1 cellular context compared by ENCODE assay signal in genomic region chr1:234621657-234622335, GRCh38.
A peak's percentile ranks its signal among the peaks of the same experiment; 100 is the strongest.
TF ChIP-seq lines count a peak whose summit lies in the region.

No MANE protein-coding gene starts in this region.

TF ChIP-seq in HEK293, 187 proteins besides CTCF, POLR2A, EP300 and RAD21 (continued from another document and continues in another):
- TF ChIP-seq, protein P1, sequence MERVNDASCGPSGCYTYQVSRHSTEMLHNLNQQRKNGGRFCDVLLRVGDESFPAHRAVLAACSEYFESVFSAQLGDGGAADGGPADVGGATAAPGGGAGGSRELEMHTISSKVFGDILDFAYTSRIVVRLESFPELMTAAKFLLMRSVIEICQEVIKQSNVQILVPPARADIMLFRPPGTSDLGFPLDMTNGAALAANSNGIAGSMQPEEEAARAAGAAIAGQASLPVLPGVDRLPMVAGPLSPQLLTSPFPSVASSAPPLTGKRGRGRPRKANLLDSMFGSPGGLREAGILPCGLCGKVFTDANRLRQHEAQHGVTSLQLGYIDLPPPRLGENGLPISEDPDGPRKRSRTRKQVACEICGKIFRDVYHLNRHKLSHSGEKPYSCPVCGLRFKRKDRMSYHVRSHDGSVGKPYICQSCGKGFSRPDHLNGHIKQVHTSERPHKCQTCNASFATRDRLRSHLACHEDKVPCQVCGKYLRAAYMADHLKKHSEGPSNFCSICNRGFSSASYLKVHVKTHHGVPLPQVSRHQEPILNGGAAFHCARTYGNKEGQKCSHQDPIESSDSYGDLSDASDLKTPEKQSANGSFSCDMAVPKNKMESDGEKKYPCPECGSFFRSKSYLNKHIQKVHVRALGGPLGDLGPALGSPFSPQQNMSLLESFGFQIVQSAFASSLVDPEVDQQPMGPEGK (tag by site-specific recombination; IDR thresholded peaks at IDR 0.05), result 0 out of 2 replicates have a peak, but pooled peaks have one; percentile 51
- TF ChIP-seq ZNF335 (tag by site-specific recombination; conservative IDR thresholded peaks at IDR 0.05) (peak; percentile 85), ZNF837 (tag by site-specific recombination; IDR thresholded peaks at IDR 0.05) (no peak), ZNF280C (tag by site-specific recombination; IDR thresholded peaks at IDR 0.05) (no peak), MZF1 (tag by site-specific recombination; IDR thresholded peaks at IDR 0.05; ENCODE audit: borderline replicate concordance) (no peak), GFI1B (tag by site-specific recombination; IDR thresholded peaks at IDR 0.05) (0 out of 2 replicates have a peak, but pooled peaks have one; percentile 51), OSR2 (tag by site-specific recombination; IDR thresholded peaks at IDR 0.05) (0 out of 2 replicates have a peak, but pooled peaks have one; percentile 13), ZNF184 (tag by site-specific recombination; IDR thresholded peaks at IDR 0.05) (peak; percentile 13; the same call in 1 of the 2 replicates), ZNF214 (tag by site-specific recombination; IDR thresholded peaks at IDR 0.05; ENCODE audit: borderline replicate concordance) (no peak), KLF1 (tag by site-specific recombination; IDR thresholded peaks at IDR 0.05) (no peak), ZNF2 (tag by site-specific recombination; IDR thresholded peaks at IDR 0.05) (no peak), ZNF366 (tag by site-specific recombination; conservative IDR thresholded peaks at IDR 0.05) (0 out of 2 replicates have a peak, but pooled peaks have one; percentile 14), ZNF362 (tag by site-specific recombination; IDR thresholded peaks at IDR 0.05) (peak; percentile 57; the same call in 1 of the 2 replicates), ZNF112 (tag by site-specific recombination; IDR thresholded peaks at IDR 0.05) (no peak), PRDM6 (tag by site-specific recombination; IDR thresholded peaks at IDR 0.05) (peak; percentile 70), YY2 (tag by site-specific recombination; IDR thresholded peaks at IDR 0.05) (peak; percentile 58; the same call in 1 of the 2 replicates), ZNF548 (tag by site-specific recombination; IDR thresholded peaks at IDR 0.05) (no peak), ZNF514 (tag by site-specific recombination; IDR thresholded peaks at IDR 0.05) (no peak), SP7 (tag by site-specific recombination; IDR thresholded peaks at IDR 0.05) (peak; percentile 48; the same call in 1 of the 2 replicates), ZBTB21 (tag by site-specific recombination; IDR thresholded peaks at IDR 0.05) (no peak), SALL2 (tag by site-specific recombination; IDR thresholded peaks at IDR 0.05; ENCODE audit: borderline replicate concordance) (no peak), PRDM1 (tag by site-specific recombination; IDR thresholded peaks at IDR 0.05) (peak; percentile 74), ZNF341 (tag by site-specific recombination; IDR thresholded peaks at IDR 0.05; ENCODE audit: low read depth) (peak; percentile 87), ZNF658 (tag by site-specific recombination; IDR thresholded peaks at IDR 0.05) (no peak), ZNF324 (tag by site-specific recombination; IDR thresholded peaks at IDR 0.05) (no peak), ZNF18 (tag by site-specific recombination; IDR thresholded peaks at IDR 0.05) (peak; percentile 69; the same call in 1 of the 2 replicates), WT1 (tag by site-specific recombination; IDR thresholded peaks at IDR 0.05) (no peak), ZNF843 (tag by site-specific recombination; IDR thresholded peaks at IDR 0.05) (no peak), BCL11B (tag by site-specific recombination; IDR thresholded peaks at IDR 0.05; ENCODE audit: low read depth) (no peak), RBAK (tag by site-specific recombination; IDR thresholded peaks at IDR 0.05) (no peak)
- TF ChIP-seq, protein P2, sequence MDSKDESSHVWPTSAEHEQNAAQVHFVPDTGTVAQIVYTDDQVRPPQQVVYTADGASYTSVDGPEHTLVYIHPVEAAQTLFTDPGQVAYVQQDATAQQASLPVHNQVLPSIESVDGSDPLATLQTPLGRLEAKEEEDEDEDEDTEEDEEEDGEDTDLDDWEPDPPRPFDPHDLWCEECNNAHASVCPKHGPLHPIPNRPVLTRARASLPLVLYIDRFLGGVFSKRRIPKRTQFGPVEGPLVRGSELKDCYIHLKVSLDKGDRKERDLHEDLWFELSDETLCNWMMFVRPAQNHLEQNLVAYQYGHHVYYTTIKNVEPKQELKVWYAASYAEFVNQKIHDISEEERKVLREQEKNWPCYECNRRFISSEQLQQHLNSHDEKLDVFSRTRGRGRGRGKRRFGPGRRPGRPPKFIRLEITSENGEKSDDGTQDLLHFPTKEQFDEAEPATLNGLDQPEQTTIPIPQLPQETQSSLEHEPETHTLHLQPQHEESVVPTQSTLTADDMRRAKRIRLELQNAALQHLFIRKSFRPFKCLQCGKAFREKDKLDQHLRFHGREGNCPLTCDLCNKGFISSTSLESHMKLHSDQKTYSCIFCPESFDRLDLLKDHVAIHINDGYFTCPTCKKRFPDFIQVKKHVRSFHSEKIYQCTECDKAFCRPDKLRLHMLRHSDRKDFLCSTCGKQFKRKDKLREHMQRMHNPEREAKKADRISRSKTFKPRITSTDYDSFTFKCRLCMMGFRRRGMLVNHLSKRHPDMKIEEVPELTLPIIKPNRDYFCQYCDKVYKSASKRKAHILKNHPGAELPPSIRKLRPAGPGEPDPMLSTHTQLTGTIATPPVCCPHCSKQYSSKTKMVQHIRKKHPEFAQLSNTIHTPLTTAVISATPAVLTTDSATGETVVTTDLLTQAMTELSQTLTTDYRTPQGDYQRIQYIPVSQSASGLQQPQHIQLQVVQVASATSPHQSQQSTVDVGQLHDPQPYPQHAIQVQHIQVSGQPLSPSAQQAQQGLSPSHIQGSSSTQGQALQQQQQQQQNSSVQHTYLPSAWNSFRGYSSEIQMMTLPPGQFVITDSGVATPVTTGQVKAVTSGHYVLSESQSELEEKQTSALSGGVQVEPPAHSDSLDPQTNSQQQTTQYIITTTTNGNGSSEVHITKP (tag by site-specific recombination; IDR thresholded peaks at IDR 0.05), result peak; percentile 53
- TF ChIP-seq, protein P3, sequence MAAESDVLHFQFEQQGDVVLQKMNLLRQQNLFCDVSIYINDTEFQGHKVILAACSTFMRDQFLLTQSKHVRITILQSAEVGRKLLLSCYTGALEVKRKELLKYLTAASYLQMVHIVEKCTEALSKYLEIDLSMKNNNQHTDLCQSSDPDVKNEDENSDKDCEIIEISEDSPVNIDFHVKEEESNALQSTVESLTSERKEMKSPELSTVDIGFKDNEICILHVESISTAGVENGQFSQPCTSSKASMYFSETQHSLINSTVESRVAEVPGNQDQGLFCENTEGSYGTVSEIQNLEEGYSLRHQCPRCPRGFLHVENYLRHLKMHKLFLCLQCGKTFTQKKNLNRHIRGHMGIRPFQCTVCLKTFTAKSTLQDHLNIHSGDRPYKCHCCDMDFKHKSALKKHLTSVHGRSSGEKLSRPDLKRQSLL (tag by site-specific recombination; IDR thresholded peaks at IDR 0.05), result peak; percentile 79
- TF ChIP-seq, protein P4, sequence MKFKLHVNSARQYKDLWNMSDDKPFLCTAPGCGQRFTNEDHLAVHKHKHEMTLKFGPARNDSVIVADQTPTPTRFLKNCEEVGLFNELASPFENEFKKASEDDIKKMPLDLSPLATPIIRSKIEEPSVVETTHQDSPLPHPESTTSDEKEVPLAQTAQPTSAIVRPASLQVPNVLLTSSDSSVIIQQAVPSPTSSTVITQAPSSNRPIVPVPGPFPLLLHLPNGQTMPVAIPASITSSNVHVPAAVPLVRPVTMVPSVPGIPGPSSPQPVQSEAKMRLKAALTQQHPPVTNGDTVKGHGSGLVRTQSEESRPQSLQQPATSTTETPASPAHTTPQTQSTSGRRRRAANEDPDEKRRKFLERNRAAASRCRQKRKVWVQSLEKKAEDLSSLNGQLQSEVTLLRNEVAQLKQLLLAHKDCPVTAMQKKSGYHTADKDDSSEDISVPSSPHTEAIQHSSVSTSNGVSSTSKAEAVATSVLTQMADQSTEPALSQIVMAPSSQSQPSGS (tag by site-specific recombination; IDR thresholded peaks at IDR 0.05; ENCODE audit: low read depth), result no peak
- TF ChIP-seq, protein P5, sequence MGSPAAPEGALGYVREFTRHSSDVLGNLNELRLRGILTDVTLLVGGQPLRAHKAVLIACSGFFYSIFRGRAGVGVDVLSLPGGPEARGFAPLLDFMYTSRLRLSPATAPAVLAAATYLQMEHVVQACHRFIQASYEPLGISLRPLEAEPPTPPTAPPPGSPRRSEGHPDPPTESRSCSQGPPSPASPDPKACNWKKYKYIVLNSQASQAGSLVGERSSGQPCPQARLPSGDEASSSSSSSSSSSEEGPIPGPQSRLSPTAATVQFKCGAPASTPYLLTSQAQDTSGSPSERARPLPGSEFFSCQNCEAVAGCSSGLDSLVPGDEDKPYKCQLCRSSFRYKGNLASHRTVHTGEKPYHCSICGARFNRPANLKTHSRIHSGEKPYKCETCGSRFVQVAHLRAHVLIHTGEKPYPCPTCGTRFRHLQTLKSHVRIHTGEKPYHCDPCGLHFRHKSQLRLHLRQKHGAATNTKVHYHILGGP (tag by site-specific recombination; IDR thresholded peaks at IDR 0.05), result peak; percentile 64; the same call in 1 of the 2 replicates
- TF ChIP-seq, protein P6, sequence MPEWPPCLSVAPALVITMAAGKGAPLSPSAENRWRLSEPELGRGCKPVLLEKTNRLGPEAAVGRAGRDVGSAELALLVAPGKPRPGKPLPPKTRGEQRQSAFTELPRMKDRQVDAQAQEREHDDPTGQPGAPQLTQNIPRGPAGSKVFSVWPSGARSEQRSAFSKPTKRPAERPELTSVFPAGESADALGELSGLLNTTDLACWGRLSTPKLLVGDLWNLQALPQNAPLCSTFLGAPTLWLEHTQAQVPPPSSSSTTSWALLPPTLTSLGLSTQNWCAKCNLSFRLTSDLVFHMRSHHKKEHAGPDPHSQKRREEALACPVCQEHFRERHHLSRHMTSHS (tag by site-specific recombination; IDR thresholded peaks at IDR 0.05), result no peak
- TF ChIP-seq, protein P7, sequence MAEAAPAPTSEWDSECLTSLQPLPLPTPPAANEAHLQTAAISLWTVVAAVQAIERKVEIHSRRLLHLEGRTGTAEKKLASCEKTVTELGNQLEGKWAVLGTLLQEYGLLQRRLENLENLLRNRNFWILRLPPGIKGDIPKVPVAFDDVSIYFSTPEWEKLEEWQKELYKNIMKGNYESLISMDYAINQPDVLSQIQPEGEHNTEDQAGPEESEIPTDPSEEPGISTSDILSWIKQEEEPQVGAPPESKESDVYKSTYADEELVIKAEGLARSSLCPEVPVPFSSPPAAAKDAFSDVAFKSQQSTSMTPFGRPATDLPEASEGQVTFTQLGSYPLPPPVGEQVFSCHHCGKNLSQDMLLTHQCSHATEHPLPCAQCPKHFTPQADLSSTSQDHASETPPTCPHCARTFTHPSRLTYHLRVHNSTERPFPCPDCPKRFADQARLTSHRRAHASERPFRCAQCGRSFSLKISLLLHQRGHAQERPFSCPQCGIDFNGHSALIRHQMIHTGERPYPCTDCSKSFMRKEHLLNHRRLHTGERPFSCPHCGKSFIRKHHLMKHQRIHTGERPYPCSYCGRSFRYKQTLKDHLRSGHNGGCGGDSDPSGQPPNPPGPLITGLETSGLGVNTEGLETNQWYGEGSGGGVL (tag by site-specific recombination; IDR thresholded peaks at IDR 0.05), result peak; percentile 74
